ENCODE assay signal across 10 cellular contexts in the genomic region with DNA sequence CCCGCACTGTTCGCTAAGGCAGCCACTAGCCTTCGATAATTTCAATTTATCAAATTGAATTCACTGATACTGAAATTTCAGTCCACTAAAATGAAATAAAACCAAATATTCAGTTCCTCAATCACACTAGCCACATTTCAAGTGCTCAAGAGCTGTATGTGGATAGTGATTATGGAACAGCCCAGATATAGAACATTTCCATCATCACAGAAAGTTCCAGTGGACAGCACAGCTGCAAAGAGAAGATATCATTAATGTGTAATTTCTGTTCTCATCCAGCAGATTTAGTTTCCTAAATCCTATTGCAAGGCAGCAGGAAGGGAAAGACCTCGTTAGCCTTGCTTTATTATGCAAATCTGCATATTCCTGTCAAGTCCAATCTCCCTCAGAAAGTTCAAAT. TPM values are rescaled to one million over a fixed set of nuclear protein-coding genes. Genes with fewer than 3 reads are reported as not detected.
DNase-seq lines count a peak whose midpoint lies in the region; ATAC-seq and TF ChIP-seq lines count a peak whose summit lies in the region.
"Had no signal": no experiment of that assay in that cellular context is flagged by ENCODE, and none has a peak within 500 bp of the region (broad histone marks: within the 10 kb centered on the region; RNA-seq: fewer than 3 reads in every experiment).

No MANE protein-coding gene starts in this region.

- CTCF ChIA-PET in activated B cell treated with CpG ODN at 0.5 μM for 24 hours (lab: Charles Lee) = no interaction called here

- POLR2A ChIA-PET in activated B cell treated with CpG ODN at 0.5 μM for 24 hours (lab: Charles Lee) = interaction anchor here (0.7 to 1.9 kb wide), 4 partner anchors 15 to 23 kb away, joined by 3 to 6 read pairs (median 4); partner anchors contain the start of gene CAPZB

- H3K4me3 ChIP-seq in iPS-15b (ENCODE audit: low read depth, low read length) (peak overlapping the region; percentile 18), thymus (ENCODE audit: low read length) (peak overlapping the region; percentile 2)
- H3K4me3 ChIP-seq: PC-9, skin epidermis had no signal

- H3K27me3 ChIP-seq in iPS-15b (ENCODE audit: control insufficient read depth, insufficient read depth, low read length) = no peaks in the 10 kb centered on the region
- no peaks in the 10 kb centered on the region for H3K27me3 ChIP-seq in thymus (ENCODE audit: control insufficient read depth, insufficient read depth)

- no peaks in the 10 kb centered on the region for H3K27me3 Mint-ChIP-seq in activated naive CD4-positive, alpha-beta T cell treated with anti-CD3 and anti-CD28 coated beads, Interleukin-2, amount 50 U/mL, for 24 hours
- H3K27me3 Mint-ChIP-seq in activated B cell treated with CpG ODN at 0.5 μM for 24 hours = no peaks in the 10 kb centered on the region

- no peak overlapping the region for H3K9ac ChIP-seq in iPS-15b (ENCODE audit: low read depth, low read length)

- 73% methylated on average over 4 of the region's 4 CpGs for WGBS in thymus

- no peaks in the 10 kb centered on the region for H3K9me3 ChIP-seq in iPS-15b (ENCODE audit: control insufficient read depth, insufficient read depth, low read length)
- H3K9me3 ChIP-seq in thymus (ENCODE audit: control insufficient read depth) = no peaks in the 10 kb centered on the region

- TF ChIP-seq CTCF in activated B cell treated with CpG ODN at 0.5 μM for 24 hours (IDR thresholded peaks at IDR 0.05) (no peak), GM20000 (IDR thresholded peaks at IDR 0.05; ENCODE audit: extremely low read depth, missing control alignments) (no peak)

- H3K27ac ChIP-seq in thymus (ENCODE audit: low read depth) = peak overlapping the region; percentile 65
- H3K27ac ChIP-seq: PC-9 had no signal

- H3K36me3 Mint-ChIP-seq in activated naive CD4-positive, alpha-beta T cell treated with anti-CD3 and anti-CD28 coated beads, Interleukin-2, amount 50 U/mL, for 24 hours = peaks cover 8% of the 10 kb centered on the region
- H3K36me3 Mint-ChIP-seq in activated B cell treated with CpG ODN at 0.5 μM for 24 hours (ENCODE audit: low read depth) = peaks cover 20% of the 10 kb centered on the region

- no peak for DNase-seq in activated naive CD4-positive, alpha-beta T cell treated with anti-CD3 and anti-CD28 coated beads, Interleukin-2, amount 50 U/mL, for 16 hours
- DNase-seq in activated B cell treated with CpG ODN at 0.5 μM for 24 hours = no peak
- DNase-seq in central memory CD4-positive, alpha-beta T cell = no peak
- no peak for DNase-seq in GM20000 (ENCODE audit: low spot score)
- no peak for DNase-seq in NCI-H1694 (lab: John Stamatoyannopoulos, UW)
- DNase-seq: PC-9 had no signal

- H3K4me1 ChIP-seq in iPS-15b (ENCODE audit: control insufficient read depth, insufficient read depth, low read length) (peaks cover 35% of the 10 kb centered on the region), thymus (ENCODE audit: control insufficient read depth, insufficient read depth, low read length) (peaks cover 24% of the 10 kb centered on the region)

- H3K9me3 Mint-ChIP-seq in activated naive CD4-positive, alpha-beta T cell treated with anti-CD3 and anti-CD28 coated beads, Interleukin-2, amount 50 U/mL, for 24 hours = no peaks in the 10 kb centered on the region
- no peaks in the 10 kb centered on the region for H3K9me3 Mint-ChIP-seq in activated B cell treated with CpG ODN at 0.5 μM for 24 hours

- H3K4me1 Mint-ChIP-seq in activated naive CD4-positive, alpha-beta T cell treated with anti-CD3 and anti-CD28 coated beads, Interleukin-2, amount 50 U/mL, for 24 hours = peaks cover 89% of the 10 kb centered on the region
- peaks cover 97% of the 10 kb centered on the region for H3K4me1 Mint-ChIP-seq in activated B cell treated with CpG ODN at 0.5 μM for 24 hours

- no peaks in the 10 kb centered on the region for H3K36me3 ChIP-seq in iPS-15b (ENCODE audit: control insufficient read depth, insufficient read depth, low read length)
- H3K36me3 ChIP-seq in thymus (ENCODE audit: control insufficient read depth, insufficient read depth) = peaks cover 6% of the 10 kb centered on the region

- intact Hi-C loops in activated B cell treated with CpG ODN at 0.5 μM for 24 hours (cut with micrococcal nuclease) = loop anchor here (2.0 kb wide), 1 partner anchor 14 kb away; no protein-coding TSS in a partner anchor

- ATAC-seq in activated B cell treated with CpG ODN at 0.5 μM for 24 hours (ENCODE audit: low read depth) = no peak

- H3K27ac Mint-ChIP-seq in activated naive CD4-positive, alpha-beta T cell treated with anti-CD3 and anti-CD28 coated beads, Interleukin-2, amount 50 U/mL, for 24 hours = peak overlapping the region; percentile 95
- H3K27ac Mint-ChIP-seq in activated B cell treated with CpG ODN at 0.5 μM for 24 hours = peak overlapping the region; percentile 83

- peak overlapping the region; percentile 82 for H3K4me3 Mint-ChIP-seq in activated naive CD4-positive, alpha-beta T cell treated with anti-CD3 and anti-CD28 coated beads, Interleukin-2, amount 50 U/mL, for 24 hours
- peak overlapping the region; percentile 74 for H3K4me3 Mint-ChIP-seq in activated B cell treated with CpG ODN at 0.5 μM for 24 hours

RNA-seq across cellular contexts. Expression of gene CAPZB, which starts 22.6 kb away (rescaled TPM):
- 334 and 349 TPM in 2 replicates for total RNA-seq in activated B cell treated with CpG ODN at 0.5 μM for 24 hours
- polyA plus RNA-seq in thymus = 255 TPM
